In genomic region chr10:78465456-78465855, GRCh38 we compare ENCODE assay signal across 17 cellular contexts.
DNase-seq lines count a peak whose midpoint lies in the region; ATAC-seq and TF ChIP-seq lines count a peak whose summit lies in the region.
"Had no signal": no experiment of that assay in that cellular context is flagged by ENCODE, and none has a peak within 500 bp of the region (broad histone marks: within the 10 kb centered on the region; RNA-seq: fewer than 3 reads in every experiment).

No MANE protein-coding gene starts in this region.

- H3K79me2 ChIP-seq in neural progenitor cell (ENCODE audit: low read depth) = no peaks in the 10 kb centered on the region

- H3K9ac ChIP-seq in endodermal cell (ENCODE audit: extremely low read depth, low read length, poor library complexity, severe bottlenecking) (no peak overlapping the region), neural progenitor cell (no peak overlapping the region)
- H3K9ac ChIP-seq: BLaER1 had no signal

- H3K4me3 ChIP-seq in endodermal cell (ENCODE audit: low read length) (no peak overlapping the region), neural progenitor cell (no peak overlapping the region), vagina (no peak overlapping the region), right cardiac atrium (ENCODE audit: low read length) (no peak overlapping the region)
- H3K4me3 ChIP-seq: BLaER1, HAP-1, SJSA1 had no signal

- peaks cover 12% of the 10 kb centered on the region for H3F3A ChIP-seq in neural progenitor cell (ENCODE audit: low read depth)

- 44% methylated on average over 1 of the region's 2 CpGs; no CpG with 5 or more reads in 1 of the 2 experiments for WGBS in endodermal cell (ENCODE audit: insufficient coverage in 1 of 2, insufficient read length in 1 of 2), 2 experiments
- 88% methylated on average over 2 of the region's 2 CpGs for WGBS in right cardiac atrium

- intact Hi-C loops in vagina (cut with DNase I) = no loop called here
- intact Hi-C loops in right cardiac atrium (cut with DNase I) = no loop called here

- H3K9me3 ChIP-seq in endodermal cell (ENCODE audit: control insufficient read depth, low read length) (peaks cover 4% of the 10 kb centered on the region), neural progenitor cell (ENCODE audit: low read depth) (no peaks in the 10 kb centered on the region), vagina (no peaks in the 10 kb centered on the region), right cardiac atrium (ENCODE audit: control insufficient read depth, low read length) (no peaks in the 10 kb centered on the region)
- H3K9me3 ChIP-seq: HAP-1, SJSA1 had no signal

- H2AFZ ChIP-seq in neural progenitor cell (replicated peaks) = no peak overlapping the region

- no peaks in the 10 kb centered on the region for H3K36me3 ChIP-seq in endodermal cell (ENCODE audit: control insufficient read depth, insufficient read depth, low read length)
- H3K36me3 ChIP-seq in neural progenitor cell = no peaks in the 10 kb centered on the region
- no peaks in the 10 kb centered on the region for H3K36me3 ChIP-seq in vagina
- H3K36me3 ChIP-seq: BLaER1, HAP-1, SJSA1 had no signal

- H3K36me3 Mint-ChIP-seq in endodermal cell (ENCODE audit: low read depth) (no peaks in the 10 kb centered on the region), neural progenitor cell (peaks cover 3% of the 10 kb centered on the region)
- H3K36me3 Mint-ChIP-seq: CD8-positive, alpha-beta memory T cell had no signal

- H3K4me1 Mint-ChIP-seq in endodermal cell = peaks cover 22% of the 10 kb centered on the region
- H3K4me1 Mint-ChIP-seq in neural progenitor cell = peaks cover 58% of the 10 kb centered on the region
- H3K4me1 Mint-ChIP-seq: CD8-positive, alpha-beta memory T cell had no signal

- no peak for ATAC-seq in right cardiac atrium

- H3K27ac Mint-ChIP-seq in endodermal cell (no peak overlapping the region), neural progenitor cell (peak overlapping the region; percentile 76)
- H3K27ac Mint-ChIP-seq: CD8-positive, alpha-beta memory T cell had no signal

- H3K9me3 Mint-ChIP-seq in endodermal cell (peaks cover 16% of the 10 kb centered on the region), neural progenitor cell (peaks cover 3% of the 10 kb centered on the region)

- peaks cover 1% of the 10 kb centered on the region for H3K27me3 Mint-ChIP-seq in endodermal cell (ENCODE audit: insufficient read depth)
- peaks cover 11% of the 10 kb centered on the region for H3K27me3 Mint-ChIP-seq in neural progenitor cell (ENCODE audit: insufficient read depth, low read depth)

- DNase-seq in NCI-H82 (lab: John Stamatoyannopoulos, UW) = peak; percentile 7
- DNase-seq in NCI-H82 treated with DMSO at 0.1 percent for 48 hours (lab: John Stamatoyannopoulos, UW; ENCODE audit: unreplicated experiment) = no peak
- DNase-seq in endodermal cell = no peak
- peak; percentile 35 for DNase-seq in neural progenitor cell (ENCODE audit: low spot score)
- DNase-seq in vagina (ENCODE audit: extremely low spot score in 2 of 2) = peak; percentile 56 to 77
- no peak for DNase-seq in NCI-H446 (lab: John Stamatoyannopoulos, UW)
- DNase-seq in NCI-H226 = no peak
- no peak for DNase-seq in right cardiac atrium
- DNase-seq: CD8-positive, alpha-beta memory T cell; Kasumi-1; NCI-H2029 treated with DMSO at 0.1 percent for 48 hours; NCI-H524 treated with DMSO at 0.1 percent for 48 hours had no signal

- no peak for TF ChIP-seq POLR2A in vagina (IDR thresholded peaks at IDR 0.05)

- no peaks in the 10 kb centered on the region for H4K20me1 ChIP-seq in neural progenitor cell (ENCODE audit: low read depth)
- H4K20me1 ChIP-seq: BLaER1 had no signal

- H3K4me2 ChIP-seq in neural progenitor cell = peak overlapping the region; percentile 57
- H3K4me2 ChIP-seq: BLaER1 had no signal

- H3K4me1 ChIP-seq in endodermal cell (ENCODE audit: control insufficient read depth, insufficient read depth, low read length) (no peaks in the 10 kb centered on the region), neural progenitor cell (peaks cover 25% of the 10 kb centered on the region), vagina (no peaks in the 10 kb centered on the region), right cardiac atrium (ENCODE audit: control insufficient read depth, insufficient read depth, low read length) (no peaks in the 10 kb centered on the region)
- H3K4me1 ChIP-seq: BLaER1, HAP-1, SJSA1 had no signal

- TF ChIP-seq CTCF in endodermal cell (conservative IDR thresholded peaks at IDR 0.05) = no peak
- no peak for TF ChIP-seq CTCF in neural progenitor cell (IDR thresholded peaks at IDR 0.05)
- no peak for TF ChIP-seq CTCF in vagina (IDR thresholded peaks at IDR 0.05)

- H3K4me3 Mint-ChIP-seq in endodermal cell (no peak overlapping the region), neural progenitor cell (peak overlapping the region; percentile 36)
- H3K4me3 Mint-ChIP-seq: CD8-positive, alpha-beta memory T cell had no signal

- H3K27me3 ChIP-seq in endodermal cell (ENCODE audit: control insufficient read depth, insufficient read depth, low read length, poor library complexity, severe bottlenecking) (no peaks in the 10 kb centered on the region), neural progenitor cell (no peaks in the 10 kb centered on the region), vagina (no peaks in the 10 kb centered on the region), right cardiac atrium (ENCODE audit: control insufficient read depth, insufficient read depth) (no peaks in the 10 kb centered on the region)
- H3K27me3 ChIP-seq: BLaER1, SJSA1 had no signal

- H3K27ac ChIP-seq in endodermal cell (ENCODE audit: low read depth, low read length) = peak overlapping the region; percentile 87
- peak overlapping the region; percentile 69 for H3K27ac ChIP-seq in neural progenitor cell
- no peak overlapping the region for H3K27ac ChIP-seq in vagina
- H3K27ac ChIP-seq in right cardiac atrium (ENCODE audit: low read length) = no peak overlapping the region
- H3K27ac ChIP-seq: 22Rv1, BLaER1, RWPE1, SJSA1 had no signal

Comparison
In these comparisons a context has a peak if more than half of its experiments do, and no peak if none do; other contexts are left out.
1. DNase-seq: peak in NCI-H82 (single experiment), neural progenitor cell (single experiment) and vagina (2 of 2); none in NCI-H82 treated with DMSO at 0.1 percent for 48 hours (single experiment), endodermal cell (single experiment), NCI-H446 (0 of 2), NCI-H226 (single experiment) and right cardiac atrium (0 of 3).
2. H3K27ac ChIP-seq: peak in endodermal cell (single experiment) and neural progenitor cell (single experiment); none in vagina (single experiment) and right cardiac atrium (single experiment).